ENCODE assay signal across 8 cellular contexts in the genomic region with DNA sequence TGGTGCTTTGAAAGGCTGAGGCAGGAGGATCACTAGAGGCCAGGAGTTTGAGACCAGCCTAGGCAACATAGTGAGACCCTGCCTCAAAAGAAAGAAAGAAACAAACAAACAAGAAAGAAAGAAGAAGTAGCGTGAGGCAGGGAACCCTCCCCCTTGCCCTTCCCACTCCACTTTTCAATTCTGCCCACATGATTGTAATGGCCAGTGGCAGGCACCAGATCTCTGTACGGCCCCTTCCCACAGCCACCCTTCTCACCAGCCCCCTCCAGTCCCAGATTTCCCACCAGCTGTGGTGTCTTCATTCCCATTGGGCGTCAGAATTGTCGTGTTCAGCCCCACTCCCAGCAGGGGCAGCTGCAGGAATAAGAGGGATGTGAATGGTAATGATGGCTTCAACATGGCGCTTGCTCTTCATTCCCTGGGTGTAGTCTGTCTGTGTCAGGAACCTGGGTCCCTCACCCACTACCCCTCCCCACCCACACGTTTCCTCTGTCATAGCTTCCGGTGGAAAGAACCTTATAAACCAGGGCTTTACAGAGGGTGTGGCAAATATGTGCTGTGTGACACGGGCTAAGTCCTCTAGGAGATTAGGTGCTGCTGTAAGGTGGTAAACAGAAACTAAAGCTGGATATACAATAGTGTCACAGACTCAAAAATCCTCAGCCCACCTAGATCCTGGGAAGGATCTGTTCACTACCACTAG. TPM values are rescaled to one million over a fixed set of nuclear protein-coding genes. Genes with fewer than 3 reads are reported as not detected.
DNase-seq lines count a peak whose midpoint lies in the region; ATAC-seq and TF ChIP-seq lines count a peak whose summit lies in the region.

Gene IL2RG, minus strand, starts transcription at position 437 of the 703 bp plus-strand sequence. Its CDS starts 38 bp downstream, at position 399.

- WGBS in smooth muscle cell (ENCODE audit: low lambda C conversion rate): 63% methylated on average over 8 of the region's 8 CpGs

- H3K4me3 Mint-ChIP-seq in Caco-2 (ENCODE audit: unreplicated experiment): peak within 1 kb of the TSS; percentile 38
- peak within 1 kb of the TSS; percentile 83 to 98 (median 96) for H3K4me3 Mint-ChIP-seq in naive thymus-derived CD8-positive, alpha-beta T cell

- H3K9me3 ChIP-seq in Caco-2 (no peaks in the 10 kb centered on the region), smooth muscle cell (replicated peaks; ENCODE audit: low read depth) (no peaks in the 10 kb centered on the region)

- H3K36me3 ChIP-seq in Caco-2 (ENCODE audit: control insufficient read depth, insufficient read depth, low read length) (no peaks in the 10 kb centered on the region), smooth muscle cell (ENCODE audit: low read depth) (no peaks in the 10 kb centered on the region)

- peak within 1 kb of the TSS; percentile 71 for H3K27ac Mint-ChIP-seq in Caco-2 (ENCODE audit: unreplicated experiment)
- peak within 1 kb of the TSS; percentile 94 to 100 (median 98) for H3K27ac Mint-ChIP-seq in naive thymus-derived CD8-positive, alpha-beta T cell

- H4K20me1 ChIP-seq in smooth muscle cell (ENCODE audit: low read depth): no peaks in the 10 kb centered on the region

- ATAC-seq in GM21515 (IDR thresholded peaks at IDR 0.05; ENCODE audit: unreplicated experiment): peak; percentile 88
- ATAC-seq in naive thymus-derived CD8-positive, alpha-beta T cell: peak; percentile 84 to 90

- POLR2A ChIA-PET in Caco-2 (lab: Charles Lee): interaction anchor here (0.9 kb wide), 1 partner anchor 28 kb away, joined by 3 read pairs; no protein-coding TSS in a partner anchor
- POLR2A ChIA-PET in naive thymus-derived CD8-positive, alpha-beta T cell (lab: Charles Lee): interaction anchor here (0.5 to 3.1 kb wide), 15 partner anchors 9 to 423 kb away, joined by 3 to 82 read pairs (median 5); partner anchors contain the start of genes FOXO4, OGT, SNX12 and TAF1

- no peaks in the 10 kb centered on the region for H3K27me3 Mint-ChIP-seq in Caco-2 (ENCODE audit: insufficient read depth, unreplicated experiment)
- peaks cover 0 to 2% (median 0%) of the 10 kb centered on the region in 5 donors for H3K27me3 Mint-ChIP-seq in naive thymus-derived CD8-positive, alpha-beta T cell

- H3K9ac ChIP-seq in smooth muscle cell (ENCODE audit: low read depth): no peak within 1 kb of the TSS

- no peak within 1 kb of the TSS for H2AFZ ChIP-seq in smooth muscle cell (ENCODE audit: low read depth)

- no peaks in the 10 kb centered on the region for H3F3A ChIP-seq in smooth muscle cell (ENCODE audit: low read depth)

- H3K4me3 ChIP-seq in Caco-2 (ENCODE audit: low read depth, low read length): peak within 1 kb of the TSS; percentile 18; the same call in 1 of the 2 replicates
- no peak within 1 kb of the TSS for H3K4me3 ChIP-seq in smooth muscle cell

- BruUV-seq in Caco-2 (replicated peaks; lab: Mats Ljungman, UMichigan): TSS peak; percentile 67

- no peak within 1 kb of the TSS for H3K4me2 ChIP-seq in smooth muscle cell

- peaks cover 6% of the 10 kb centered on the region for H3K36me3 Mint-ChIP-seq in Caco-2 (ENCODE audit: insufficient read depth, unreplicated experiment)
- H3K36me3 Mint-ChIP-seq in naive thymus-derived CD8-positive, alpha-beta T cell: peaks cover 16 to 45% (median 34%) of the 10 kb centered on the region in 3 donors

- H3K4me1 Mint-ChIP-seq in Caco-2 (ENCODE audit: low read depth, unreplicated experiment): peaks cover 19% of the 10 kb centered on the region
- peaks cover 25 to 59% (median 45%) of the 10 kb centered on the region in 4 donors for H3K4me1 Mint-ChIP-seq in naive thymus-derived CD8-positive, alpha-beta T cell

- peak; percentile 19 to 45 for DNase-seq in Caco-2
- peak; percentile 42 for DNase-seq in LoVo (ENCODE audit: low spot score)
- peak; percentile 56 for DNase-seq in activated T-cell treated with anti-CD3 and anti-CD28 coated beads for 1 hour (ENCODE audit: low read depth)
- DNase-seq in naive thymus-derived CD8-positive, alpha-beta T cell: peak; percentile 46 to 92 (median 80)
- DNase-seq in smooth muscle cell (lab: John Stamatoyannopoulos, UW; ENCODE audit: unreplicated experiment): no peak
- DNase-seq in DMS53 (lab: John Stamatoyannopoulos, UW): no peak
- no peak for DNase-seq in DMS153 (lab: John Stamatoyannopoulos, UW)

- no peaks in the 10 kb centered on the region for H3K79me2 ChIP-seq in smooth muscle cell (ENCODE audit: low read depth)

- H3K4me1 ChIP-seq in Caco-2: peaks cover 2% of the 10 kb centered on the region; the same call in 1 of the 2 replicates
- no peaks in the 10 kb centered on the region for H3K4me1 ChIP-seq in smooth muscle cell (ENCODE audit: low read depth)

- TF ChIP-seq CTCF in Caco-2 (IDR thresholded peaks at IDR 0.05; ENCODE audit: insufficient read depth in 1 of 2, low read depth in 1 of 2, low read length in 1 of 2, severe bottlenecking in 1 of 2, unreplicated experiment in 1 of 2) (no peak), smooth muscle cell (IDR thresholded peaks at IDR 0.05; ENCODE audit: borderline replicate concordance, insufficient read depth, poor library complexity, severe bottlenecking) (no peak)

- intact Hi-C loops in Caco-2 (cut with micrococcal nuclease; ENCODE audit: unreplicated experiment): no loop called here

- no peaks in the 10 kb centered on the region for H3K27me3 ChIP-seq in Caco-2 (replicated peaks; ENCODE audit: control insufficient read depth, insufficient read depth, low read length)
- H3K27me3 ChIP-seq in smooth muscle cell (ENCODE audit: low read depth): no peaks in the 10 kb centered on the region

- CTCF ChIA-PET in Caco-2 (lab: Charles Lee): interaction anchor here (0.8 kb wide), 1 partner anchor 9 kb away, joined by 3 read pairs; no protein-coding TSS in a partner anchor

- no peaks in the 10 kb centered on the region for H3K9me3 Mint-ChIP-seq in Caco-2 (ENCODE audit: unreplicated experiment)
- no peaks in the 10 kb centered on the region for H3K9me3 Mint-ChIP-seq in naive thymus-derived CD8-positive, alpha-beta T cell

- no peak within 1 kb of the TSS for H3K27ac ChIP-seq in smooth muscle cell (ENCODE audit: low read depth)

RNA-seq across cellular contexts. Expression of gene IL2RG, which starts in this region (rescaled TPM):
- total RNA-seq in Caco-2 (2022) (5.1 and 9.6 TPM in 2 replicates), smooth muscle cell (not detected in 2 replicates)
- total RNA-seq in naive thymus-derived CD8-positive, alpha-beta T cell: 100 to 1,000 TPM; 286 to 301 TPM
- 100 to 1,000 TPM; 920 to 951 (median 948) TPM for polyA plus RNA-seq in naive thymus-derived CD8-positive, alpha-beta T cell
- polyA plus RNA-seq in smooth muscle cell: not detected in 2 replicates

Comparison
In these comparisons a context has a peak if more than half of its experiments do, and no peak if none do; other contexts are left out.
1. RNA of gene IL2RG (total RNA-seq): 286 to 301 TPM in naive thymus-derived CD8-positive, alpha-beta T cell; 5.1 to 9.6 TPM in Caco-2 and not detected in smooth muscle cell; every median in the first group is over 10 times any median in the second.
2. RNA of gene IL2RG (polyA plus RNA-seq): 920 to 951 TPM in naive thymus-derived CD8-positive, alpha-beta T cell; not detected in smooth muscle cell; every median in the first group is over 100 times any median in the second.
3. DNase-seq: peak in Caco-2 (2 of 2), LoVo (single experiment), activated T-cell treated with anti-CD3 and anti-CD28 coated beads for 1 hour (single experiment) and naive thymus-derived CD8-positive, alpha-beta T cell (10 of 10); none in smooth muscle cell (single experiment), DMS53 (single experiment) and DMS153 (single experiment).